In the genomic region with DNA sequence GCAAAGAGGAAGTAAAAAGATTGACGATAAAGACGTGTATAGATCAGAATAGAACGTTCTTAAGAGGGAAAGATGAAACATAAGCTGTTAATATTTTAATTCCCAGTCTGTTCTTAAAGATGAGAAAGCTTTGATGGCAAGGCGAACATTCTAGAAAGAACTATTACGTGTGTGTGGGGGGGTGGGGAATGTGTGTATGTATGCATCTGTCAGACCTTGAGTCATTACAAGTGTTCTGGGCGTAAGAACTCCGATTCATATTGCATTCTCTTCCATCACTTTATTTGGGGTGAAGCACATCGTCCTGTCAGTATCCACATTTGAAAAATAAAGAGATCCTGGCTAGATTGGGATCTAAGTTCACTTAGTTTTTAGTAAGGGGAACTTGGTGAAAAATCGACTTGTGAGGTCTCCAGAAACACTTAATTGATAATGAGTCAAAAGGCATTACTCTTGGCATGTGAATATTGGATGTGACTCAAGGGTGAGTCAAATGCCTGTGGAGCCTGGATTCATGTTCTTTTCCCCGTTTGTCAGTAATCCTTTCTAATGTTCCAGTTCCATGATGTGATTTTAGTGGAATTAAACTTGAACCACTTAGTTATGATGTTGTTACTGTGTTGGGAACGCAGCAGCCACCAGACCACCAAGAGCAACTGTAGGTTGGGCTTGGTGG, we compare ENCODE assay signal across 9 cellular contexts. TPM values are rescaled to one million over a fixed set of nuclear protein-coding genes. Genes with fewer than 3 reads are reported as not detected.
A peak's percentile ranks its signal among the peaks of the same experiment; 100 is the strongest.
DNase-seq lines count a peak whose midpoint lies in the region; ATAC-seq lines count a peak whose summit lies in the region.
"Had no signal": no experiment of that assay in that cellular context is flagged by ENCODE, and none has a peak within 500 bp of the region (broad histone marks: within the 10 kb centered on the region; RNA-seq: fewer than 3 reads in every experiment).

No MANE protein-coding gene starts in this region.

- H3K9me3 Mint-ChIP-seq in activated T-helper 17 cell treated with anti-CD3 and anti-CD28 coated beads, Interleukin-2, amount 50 U/mL, for 72 hours = no peaks in the 10 kb centered on the region

- no peak overlapping the region for H3K9ac ChIP-seq in iPS-15b (ENCODE audit: low read depth, low read length)

- H3K27me3 Mint-ChIP-seq in activated T-helper 17 cell treated with anti-CD3 and anti-CD28 coated beads, Interleukin-2, amount 50 U/mL, for 72 hours = no peaks in the 10 kb centered on the region

- peaks cover 51% of the 10 kb centered on the region for H3K4me1 ChIP-seq in iPS-15b (ENCODE audit: control insufficient read depth, insufficient read depth, low read length)

- peak overlapping the region; percentile 69 for H3K27ac Mint-ChIP-seq in activated T-helper 17 cell treated with anti-CD3 and anti-CD28 coated beads, Interleukin-2, amount 50 U/mL, for 72 hours

- peak; percentile 85 for DNase-seq in A172 (ENCODE audit: low spot score)
- peak; percentile 58 for DNase-seq in H4 (ENCODE audit: low spot score)
- no peak for DNase-seq in putamen (ENCODE audit: low spot score)
- no peak for DNase-seq in C1 segment of cervical spinal cord (lab: John Stamatoyannopoulos, UW)

- no peaks in the 10 kb centered on the region for H3K27me3 ChIP-seq in iPS-15b (ENCODE audit: control insufficient read depth, insufficient read depth, low read length)

- H3K4me1 Mint-ChIP-seq in activated T-helper 17 cell treated with anti-CD3 and anti-CD28 coated beads, Interleukin-2, amount 50 U/mL, for 72 hours = peaks cover 12% of the 10 kb centered on the region

- ATAC-seq in activated T-helper 17 cell treated with anti-CD3 and anti-CD28 coated beads, Interleukin-2, amount 50 U/mL, for 72 hours (replicated peaks) = peak; percentile 31
- ATAC-seq in GM18520 (IDR thresholded peaks at IDR 0.05; ENCODE audit: unreplicated experiment) = no peak
- no peak for ATAC-seq in GM21515 (IDR thresholded peaks at IDR 0.05; ENCODE audit: unreplicated experiment)

- H3K4me3 ChIP-seq in iPS-15b (ENCODE audit: low read depth, low read length) = peak overlapping the region; percentile 49
- H3K4me3 ChIP-seq: heart left ventricle had no signal

- no peaks in the 10 kb centered on the region for H3K36me3 ChIP-seq in iPS-15b (ENCODE audit: control insufficient read depth, insufficient read depth, low read length)
- H3K36me3 ChIP-seq: heart left ventricle had no signal

- peak overlapping the region; percentile 85 for H3K4me3 Mint-ChIP-seq in activated T-helper 17 cell treated with anti-CD3 and anti-CD28 coated beads, Interleukin-2, amount 50 U/mL, for 72 hours

- peaks cover 30% of the 10 kb centered on the region for H3K36me3 Mint-ChIP-seq in activated T-helper 17 cell treated with anti-CD3 and anti-CD28 coated beads, Interleukin-2, amount 50 U/mL, for 72 hours (ENCODE audit: low read depth)

- H3K9me3 ChIP-seq in iPS-15b (ENCODE audit: control insufficient read depth, insufficient read depth, low read length) = no peaks in the 10 kb centered on the region
- H3K9me3 ChIP-seq: heart left ventricle had no signal

RNA-seq across cellular contexts. Expression of gene SMS, which starts 3.1 kb away (rescaled TPM):
- 423 and 528 TPM in 2 replicates for total RNA-seq in A172 (2014; rRNA removed; shearing (Covaris generic))
- 188 and 213 TPM in 2 replicates for total RNA-seq in H4 (2014; rRNA removed; shearing (Covaris generic))
- 100 to 1,000 TPM; 102 to 109 TPM for total RNA-seq in activated T-helper 17 cell treated with anti-CD3 and anti-CD28 coated beads, Interleukin-2, amount 50 U/mL, for 72 hours

Comparison
In these comparisons a context has a peak if more than half of its experiments do, and no peak if none do; other contexts are left out.
1. DNase-seq: peak in A172 (single experiment) and H4 (single experiment); none in putamen (single experiment) and C1 segment of cervical spinal cord (0 of 14).